9 cellular contexts compared by ENCODE assay signal in the genomic region with DNA sequence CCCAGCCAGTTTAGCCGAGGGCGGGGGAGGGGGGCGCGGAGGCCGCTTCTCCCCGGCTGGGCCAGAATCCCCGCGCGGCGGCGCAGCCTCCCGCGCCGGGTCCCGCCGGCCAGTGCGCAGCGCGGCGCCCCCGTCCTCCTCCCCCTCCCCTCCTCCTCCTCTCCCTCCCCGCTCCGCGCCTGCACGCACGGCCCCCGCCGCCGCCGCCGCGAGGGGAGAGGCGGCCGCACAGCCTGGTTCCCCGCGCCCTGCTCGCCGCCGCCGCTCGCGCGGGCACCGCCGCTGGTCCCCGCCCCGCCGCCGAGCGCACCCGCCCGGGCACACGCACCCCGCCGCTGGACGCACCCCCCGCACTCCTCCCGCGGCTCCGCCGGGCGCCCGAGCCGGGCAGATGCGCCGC. TPM values are rescaled to one million over a fixed set of nuclear protein-coding genes. Genes with fewer than 3 reads are reported as not detected.
DNase-seq lines count a peak whose midpoint lies in the region; ATAC-seq and TF ChIP-seq lines count a peak whose summit lies in the region.
"Had no signal": no experiment of that assay in that cellular context is flagged by ENCODE, and none has a peak within 500 bp of the region (broad histone marks: within the 10 kb centered on the region; RNA-seq: fewer than 3 reads in every experiment).

A gene with protein sequence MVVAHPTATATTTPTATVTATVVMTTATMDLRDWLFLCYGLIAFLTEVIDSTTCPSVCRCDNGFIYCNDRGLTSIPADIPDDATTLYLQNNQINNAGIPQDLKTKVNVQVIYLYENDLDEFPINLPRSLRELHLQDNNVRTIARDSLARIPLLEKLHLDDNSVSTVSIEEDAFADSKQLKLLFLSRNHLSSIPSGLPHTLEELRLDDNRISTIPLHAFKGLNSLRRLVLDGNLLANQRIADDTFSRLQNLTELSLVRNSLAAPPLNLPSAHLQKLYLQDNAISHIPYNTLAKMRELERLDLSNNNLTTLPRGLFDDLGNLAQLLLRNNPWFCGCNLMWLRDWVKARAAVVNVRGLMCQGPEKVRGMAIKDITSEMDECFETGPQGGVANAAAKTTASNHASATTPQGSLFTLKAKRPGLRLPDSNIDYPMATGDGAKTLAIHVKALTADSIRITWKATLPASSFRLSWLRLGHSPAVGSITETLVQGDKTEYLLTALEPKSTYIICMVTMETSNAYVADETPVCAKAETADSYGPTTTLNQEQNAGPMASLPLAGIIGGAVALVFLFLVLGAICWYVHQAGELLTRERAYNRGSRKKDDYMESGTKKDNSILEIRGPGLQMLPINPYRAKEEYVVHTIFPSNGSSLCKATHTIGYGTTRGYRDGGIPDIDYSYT (plus strand): TSS at position 351 of the 400 bp plus-strand sequence. CDS start 80,337 bp downstream, outside the sequence.

- H3K36me3 ChIP-seq in ascending aorta (no peaks in the 10 kb centered on the region), left lung (no peaks in the 10 kb centered on the region), thoracic aorta (no peaks in the 10 kb centered on the region)

- peak; percentile 60 for DNase-seq in NCI-H2227 (lab: John Stamatoyannopoulos, UW; ENCODE audit: unreplicated experiment)
- DNase-seq in NCI-H2227 treated with DMSO at 0.1 percent for 48 hours (lab: John Stamatoyannopoulos, UW): no peak
- DNase-seq in ascending aorta (ENCODE audit: low spot score in 2 of 2): no peak
- no peak for DNase-seq in left lung
- DNase-seq in thoracic aorta (ENCODE audit: low spot score): no peak
- DNase-seq in medulla oblongata (ENCODE audit: extremely low spot score): no peak
- DNase-seq in NK-92 (lab: John Stamatoyannopoulos, UW; ENCODE audit: unreplicated experiment): no peak
- DNase-seq: activated gamma-delta T cell treated with Interleukin-2 at 50 U/mL for 16 hours had no signal

- H3K4me1 ChIP-seq in ascending aorta (peaks cover 11 to 12% of the 10 kb centered on the region in 2 donors), left lung (peaks cover 0 to 18% of the 10 kb centered on the region in 2 donors), thoracic aorta (ENCODE audit: control insufficient read depth in 1 of 2, low read depth in 2 of 2) (peaks cover 9 to 19% of the 10 kb centered on the region in 2 donors)

- no peak for TF ChIP-seq CTCF in ascending aorta (IDR thresholded peaks at IDR 0.05)
- no peak for TF ChIP-seq CTCF in left lung (IDR thresholded peaks at IDR 0.05)
- no peak for TF ChIP-seq CTCF in thoracic aorta (IDR thresholded peaks at IDR 0.05)

- H3K27me3 ChIP-seq in ascending aorta (peaks cover 5% of the 10 kb centered on the region), left lung (peaks cover 36 to 71% of the 10 kb centered on the region in 2 donors), thoracic aorta (replicated peaks; ENCODE audit: insufficient read depth) (no peaks in the 10 kb centered on the region)

- no peaks in the 10 kb centered on the region for H3K9me3 ChIP-seq in ascending aorta
- H3K9me3 ChIP-seq in left lung: no peaks in the 10 kb centered on the region
- no peaks in the 10 kb centered on the region for H3K9me3 ChIP-seq in thoracic aorta

- ATAC-seq in left lung (no peak), thoracic aorta (ENCODE audit: insufficient number of reproducible peaks, low FRiP score, low read depth) (no peak), GM18519 (IDR thresholded peaks at IDR 0.05; ENCODE audit: low FRiP score, unreplicated experiment) (no peak)

- intact Hi-C loops in ascending aorta (cut with DNase I) (no loop called here), left lung (cut with DNase I) (no loop called here)

- no peak within 1 kb of the TSS for H3K27ac ChIP-seq in ascending aorta
- H3K27ac ChIP-seq in left lung: no peak within 1 kb of the TSS
- H3K27ac ChIP-seq in thoracic aorta: peak within 1 kb of the TSS in 1 of 2 donors; percentile 38

- H3K4me3 ChIP-seq in ascending aorta: peak within 1 kb of the TSS; percentile 49 to 79
- peak within 1 kb of the TSS; percentile 5 to 24 for H3K4me3 ChIP-seq in left lung
- H3K4me3 ChIP-seq in thoracic aorta: peak within 1 kb of the TSS; percentile 71

RNA-seq across cellular contexts. Expression of the gene that starts here (rescaled TPM):
- 10.3 TPM for total RNA-seq in ascending aorta
- under 1 TPM; 0.15 to 0.18 TPM for total RNA-seq in left lung
- under 1 TPM in 1 of 2 donors, not detected in 1; 0.41 TPM for total RNA-seq in thoracic aorta

Comparison
In these comparisons a context has a peak if more than half of its experiments do, and no peak if none do; other contexts are left out.
1. H3K4me3 ChIP-seq: peak in every context shown above with its lines; median percentile 71 in thoracic aorta; 64 in ascending aorta; 14 in left lung.